Comparison of ENCODE assay signal across 13 cellular contexts in genomic region chr10:33237736-33238624, GRCh38.
DNase-seq lines count a peak whose midpoint lies in the region; ATAC-seq and TF ChIP-seq lines count a peak whose summit lies in the region.
"Had no signal": no experiment of that assay in that cellular context is flagged by ENCODE, and none has a peak within 500 bp of the region (broad histone marks: within the 10 kb centered on the region; RNA-seq: fewer than 3 reads in every experiment).

No MANE protein-coding gene starts in this region.

- no peak overlapping the region for H3K56ac ChIP-seq in mesendoderm (ENCODE audit: low read length)

- DNase-seq in AG20443 (ENCODE audit: low spot score) (peak; percentile 88), M059J (ENCODE audit: low read depth) (peak; percentile 96), cardiac fibroblast (ENCODE audit: low read depth in 2 of 2) (peak; percentile 81 to 97), mesendoderm (peak; percentile 93), NCI-H1417 (lab: John Stamatoyannopoulos, UW) (no peak), dorsolateral prefrontal cortex (no peak)
- DNase-seq in activated CD8-positive, alpha-beta memory T cell treated with anti-CD3 and anti-CD28 coated beads, Interleukin-2, amount 50 U/mL, for 48 hours, result no peak
- DNase-seq: activated naive CD4-positive, alpha-beta T cell treated with anti-CD3 and anti-CD28 coated beads for 36 hours; NCI-H510A treated with DMSO at 0.1 percent for 48 hours had no signal

- no peaks in the 10 kb centered on the region for H3K27me3 ChIP-seq in mesendoderm (ENCODE audit: insufficient read depth, low read length, poor library complexity)
- peaks cover 0 to 3% (median 0%) of the 10 kb centered on the region in 45 donors for H3K27me3 ChIP-seq in dorsolateral prefrontal cortex
- H3K27me3 ChIP-seq: gastroesophageal sphincter, neural progenitor cell had no signal

- intact Hi-C loops in dorsolateral prefrontal cortex (cut with DNase I), result no loop called here

- no peaks in the 10 kb centered on the region for H3K79me1 ChIP-seq in mesendoderm (ENCODE audit: low read length)

- H4K8ac ChIP-seq in mesendoderm (ENCODE audit: low read depth, low read length), result peak overlapping the region; percentile 57

- no peak overlapping the region for H3K9ac ChIP-seq in mesendoderm (ENCODE audit: low read length)
- H3K9ac ChIP-seq: neural progenitor cell had no signal

- H4K5ac ChIP-seq in mesendoderm (ENCODE audit: low read length), result no peak overlapping the region

- no peaks in the 10 kb centered on the region for H3K36me3 ChIP-seq in mesendoderm (ENCODE audit: control insufficient read depth, insufficient read depth, low read length)
- H3K36me3 ChIP-seq: neural progenitor cell had no signal

- peak overlapping the region; percentile 70 for H2BK120ac ChIP-seq in mesendoderm (ENCODE audit: low read depth, low read length)

- H3K79me2 ChIP-seq in mesendoderm (ENCODE audit: control insufficient read depth, insufficient read depth, low read length), result no peaks in the 10 kb centered on the region

- no peak overlapping the region for H3K4me2 ChIP-seq in mesendoderm (ENCODE audit: low read length)
- H3K4me2 ChIP-seq: neural progenitor cell had no signal

- no peak overlapping the region for H3K4me3 ChIP-seq in cardiac fibroblast (replicated peaks in 1 of 2; ENCODE audit: low read depth in 2 of 2, low read length in 2 of 2)
- no peak overlapping the region for H3K4me3 ChIP-seq in mesendoderm (ENCODE audit: low read length)
- no peak overlapping the region for H3K4me3 ChIP-seq in dorsolateral prefrontal cortex
- H3K4me3 ChIP-seq: gastroesophageal sphincter, neural progenitor cell had no signal

- H3K23ac ChIP-seq in mesendoderm (ENCODE audit: low read length), result no peak overlapping the region

- peak overlapping the region; percentile 76 for H3K4ac ChIP-seq in mesendoderm (ENCODE audit: low read depth, low read length)

- peak overlapping the region; percentile 0 for H2BK5ac ChIP-seq in mesendoderm (ENCODE audit: low read length)

- no peak overlapping the region for H2AK5ac ChIP-seq in mesendoderm (ENCODE audit: low read length)

- H3K4me1 ChIP-seq in mesendoderm (ENCODE audit: control insufficient read depth, low read depth, low read length), result peaks cover 13% of the 10 kb centered on the region

- no CpG with 5 or more reads among the region's 8 CpGs for WGBS in mesendoderm (ENCODE audit: extremely low coverage, insufficient coverage, low lambda C conversion rate)

- H3K27ac ChIP-seq in mesendoderm (ENCODE audit: low read depth, low read length), result peak overlapping the region; percentile 52
- H3K27ac ChIP-seq in dorsolateral prefrontal cortex, result no peak overlapping the region
- H3K27ac ChIP-seq: neural progenitor cell, VCaP had no signal

- TF ChIP-seq CTCF in cardiac fibroblast (IDR thresholded peaks at IDR 0.05; ENCODE audit: low read depth, low read length), result no peak
- TF ChIP-seq CTCF in dorsolateral prefrontal cortex (IDR thresholded peaks at IDR 0.05 in 54 of 56, conservative IDR thresholded peaks at IDR 0.05 in 2 of 56; ENCODE audit: low read depth in 1 of 56, partially characterized antibody in 56 of 56), result no peak

- H2BK15ac ChIP-seq in mesendoderm (replicated peaks; ENCODE audit: low read depth), result no peak overlapping the region

- ATAC-seq in HG02642 (IDR thresholded peaks at IDR 0.05; ENCODE audit: poor library complexity, unreplicated experiment), result no peak
- ATAC-seq: gastroesophageal sphincter had no signal

- H3K18ac ChIP-seq in mesendoderm (ENCODE audit: low read length), result peak overlapping the region; percentile 71

Comparison
In these comparisons a context has a peak if more than half of its experiments do, and no peak if none do; other contexts are left out.
1. DNase-seq: peak in AG20443 (single experiment), M059J (single experiment), cardiac fibroblast (2 of 2) and mesendoderm (single experiment); none in NCI-H1417 (0 of 3), dorsolateral prefrontal cortex (0 of 10) and activated CD8-positive, alpha-beta memory T cell treated with anti-CD3 and anti-CD28 coated beads, Interleukin-2, amount 50 U/mL, for 48 hours (single experiment).